16 cellular contexts compared by ENCODE assay signal in the genomic region with DNA sequence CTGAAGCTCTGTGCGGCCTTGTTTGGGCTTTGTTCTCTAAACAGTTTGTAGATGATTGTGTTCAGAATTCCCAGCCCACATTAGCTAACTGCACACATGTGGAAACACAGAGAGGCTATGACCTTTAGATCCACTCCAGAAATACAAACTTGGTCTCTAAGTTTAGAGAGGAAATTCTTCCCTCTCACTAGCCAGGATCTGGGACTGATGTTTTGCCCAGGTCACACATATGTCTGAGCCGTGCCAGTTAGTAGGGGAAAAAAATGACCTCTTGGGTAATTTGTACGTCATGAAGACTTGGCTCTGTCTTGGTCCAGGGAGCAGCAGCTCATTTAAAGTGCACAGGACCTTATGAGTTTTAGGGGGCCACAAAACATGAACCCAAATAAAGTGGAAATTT.
DNase-seq lines count a peak whose midpoint lies in the region; ATAC-seq, FAIRE-seq and TF ChIP-seq lines count a peak whose summit lies in the region.
"Had no signal": no experiment of that assay in that cellular context is flagged by ENCODE, and none has a peak within 500 bp of the region (broad histone marks: within the 10 kb centered on the region; RNA-seq: fewer than 3 reads in every experiment).

No MANE protein-coding gene starts in this region.

- DNase-seq in choroid plexus epithelial cell (ENCODE audit: low read depth): peak; percentile 47
- DNase-seq in heart right ventricle: peak in 1 of 2 donors; percentile 54
- DNase-seq in ovary: peak in 3 of 5 donors; percentile 23 to 64 (median 41)
- no peak for DNase-seq in upper lobe of right lung
- no peak for DNase-seq in frontal cortex (ENCODE audit: low spot score in 2 of 2)
- DNase-seq in GOT3 (lab: John Stamatoyannopoulos, UW): no peak
- DNase-seq in D721Med (ENCODE audit: insufficient read length, low spot score): no peak
- DNase-seq: H9; KBM-7; NCI-H2081 treated with DMSO at 0.1 percent for 48 hours; NCI-H524 treated with DMSO at 0.1 percent for 48 hours; PC-3; retina; stimulated activated CD4-positive, alpha-beta T cell treated with anti-CD3 and anti-CD28 coated beads, Interleukin-2, amount 100 ng/mL, for 24 hours had no signal

- H3K27ac ChIP-seq in heart right ventricle: peak overlapping the region in 9 of 10 donors; percentile 22 to 71 (median 49)
- peak overlapping the region in 1 of 2 donors; percentile 2 for H3K27ac ChIP-seq in ovary
- H3K27ac ChIP-seq in upper lobe of right lung: no peak overlapping the region
- H3K27ac ChIP-seq: BLaER1 had no signal

- 27 to 32% methylated on average over 3 of the region's 3 CpGs for WGBS in heart right ventricle, 2 donors
- 36 to 42% (median 37%) methylated on average over 3 of the region's 3 CpGs for WGBS in ovary, 3 donors

- H3K36me3 ChIP-seq in heart right ventricle: peaks cover 0 to 4% (median 0%) of the 10 kb centered on the region in 9 donors
- no peaks in the 10 kb centered on the region for H3K36me3 ChIP-seq in ovary
- no peaks in the 10 kb centered on the region for H3K36me3 ChIP-seq in upper lobe of right lung
- H3K36me3 ChIP-seq: adrenal gland, BLaER1 had no signal

- intact Hi-C loops in heart right ventricle (cut with DNase I) (no loop called here), ovary (cut with DNase I) (no loop called here), upper lobe of right lung (cut with DNase I) (no loop called here)

- H3K4me1 ChIP-seq in heart right ventricle (peaks cover 0 to 35% (median 15%) of the 10 kb centered on the region in 9 donors), ovary (ENCODE audit: insufficient read depth) (no peaks in the 10 kb centered on the region), upper lobe of right lung (no peaks in the 10 kb centered on the region)
- H3K4me1 ChIP-seq: adrenal gland, BLaER1 had no signal

- H3K4me3 ChIP-seq in choroid plexus epithelial cell (ENCODE audit: low read depth, low read length) (no peak overlapping the region), heart right ventricle (no peak overlapping the region), ovary (no peak overlapping the region), upper lobe of right lung (no peak overlapping the region)
- H3K4me3 ChIP-seq: adrenal gland, BLaER1 had no signal

- no peaks in the 10 kb centered on the region for H3K27me3 ChIP-seq in heart right ventricle
- H3K27me3 ChIP-seq in ovary: no peaks in the 10 kb centered on the region
- no peaks in the 10 kb centered on the region for H3K27me3 ChIP-seq in upper lobe of right lung
- H3K27me3 ChIP-seq: adrenal gland, BLaER1 had no signal

- TF ChIP-seq EP300 in ovary (IDR thresholded peaks at IDR 0.05): peak; percentile 45

- peaks cover 0 to 12% (median 0%) of the 10 kb centered on the region in 11 donors for H3K9me3 ChIP-seq in heart right ventricle
- no peaks in the 10 kb centered on the region for H3K9me3 ChIP-seq in ovary
- H3K9me3 ChIP-seq in upper lobe of right lung: no peaks in the 10 kb centered on the region
- H3K9me3 ChIP-seq: adrenal gland, BLaER1 had no signal

- no peak for TF ChIP-seq POLR2A in ovary (IDR thresholded peaks at IDR 0.05)

- TF ChIP-seq CTCF in choroid plexus epithelial cell (conservative IDR thresholded peaks at IDR 0.05; ENCODE audit: low read depth, low read length): no peak
- no peak for TF ChIP-seq CTCF in heart right ventricle (IDR thresholded peaks at IDR 0.05)
- no peak for TF ChIP-seq CTCF in ovary (IDR thresholded peaks at IDR 0.05)
- no peak for TF ChIP-seq CTCF in upper lobe of right lung (IDR thresholded peaks at IDR 0.05)
- no peak for TF ChIP-seq CTCF in D721Med (IDR thresholded peaks at IDR 0.05; ENCODE audit: insufficient read depth, missing control alignments)

- FAIRE-seq in frontal cortex (lab: Jason Lieb, UNC) (no peak), D721Med (lab: Jason Lieb, UNC) (no peak)

- ATAC-seq in heart right ventricle (peak; percentile 88 to 100 (median 96)), upper lobe of right lung (peak; percentile 43)
- ATAC-seq: PC-3 had no signal

Comparison
In these comparisons a context has a peak if more than half of its experiments do, and no peak if none do; other contexts are left out.
1. DNase-seq: peak in choroid plexus epithelial cell (single experiment) and ovary (3 of 5); none in upper lobe of right lung (single experiment), frontal cortex (0 of 2), GOT3 (single experiment) and D721Med (single experiment).